In the genomic region with DNA sequence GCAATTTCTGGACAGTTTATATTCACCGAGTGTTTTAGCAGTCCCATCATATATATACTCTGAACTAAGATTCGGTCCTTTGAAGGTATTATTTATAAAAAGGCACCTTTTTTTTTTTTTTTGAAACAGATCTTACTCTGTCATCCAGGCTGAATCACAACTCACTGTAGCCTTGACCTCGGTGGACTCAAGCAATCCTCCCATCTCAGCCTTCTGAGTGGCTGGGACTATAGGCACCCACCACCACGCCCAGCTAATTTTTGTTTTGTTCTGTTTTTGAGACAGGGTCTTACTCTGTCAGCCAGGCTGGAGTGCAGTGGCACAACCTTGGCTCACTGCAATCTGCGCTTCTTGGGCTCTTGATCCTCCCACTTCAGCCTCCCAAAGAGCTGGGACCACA, we compare ENCODE assay signal across 22 cellular contexts. TPM values are rescaled to one million over a fixed set of nuclear protein-coding genes. Genes with fewer than 3 reads are reported as not detected.
DNase-seq lines count a peak whose midpoint lies in the region; ATAC-seq, FAIRE-seq and TF ChIP-seq lines count a peak whose summit lies in the region.
"Had no signal": no experiment of that assay in that cellular context is flagged by ENCODE, and none has a peak within 500 bp of the region (broad histone marks: within the 10 kb centered on the region; RNA-seq: fewer than 3 reads in every experiment).

No MANE protein-coding gene starts in this region.

- CTCF ChIA-PET in HepG2 (lab: Yijun Ruan, JAX; ENCODE audit: low intra/inter-chr PET ratio, low total read pairs), result no interaction called here

- intact Hi-C loops in HepG2 (cut with micrococcal nuclease; ENCODE audit: unreplicated experiment) (loop anchor here (10.0 kb wide), 1 partner anchor 54 kb away; a partner anchor contains a TSS), right lobe of liver (cut with DNase I) (no loop called here)

- H3K9ac ChIP-seq in HepG2 (ENCODE audit: insufficient read depth, low read depth, low read length), result no peak overlapping the region
- no peak overlapping the region for H3K9ac ChIP-seq in mesenchymal stem cell (ENCODE audit: low read length)
- no peak overlapping the region for H3K9ac ChIP-seq in trophoblast cell (ENCODE audit: low read length)
- H3K9ac ChIP-seq: BLaER1 treated with 17β-estradiol and CSF1 and Interleukin-3, amounts not matched to agents 10 nM and 100 nM had no signal

- H3K27ac ChIP-seq in HepG2 (ENCODE audit: extremely low read length, insufficient read depth, low read length), result no peak overlapping the region
- H3K27ac ChIP-seq in right lobe of liver, result no peak overlapping the region
- H3K27ac ChIP-seq in mesenchymal stem cell (ENCODE audit: low read length, poor library complexity, severe bottlenecking), result no peak overlapping the region
- no peak overlapping the region for H3K27ac ChIP-seq in trophoblast cell (ENCODE audit: low read depth, low read length)
- H3K27ac ChIP-seq: 22Rv1; A549; BLaER1 treated with 17β-estradiol and CSF1 and Interleukin-3, amounts not matched to agents 10 nM and 100 nM; C4-2B had no signal

- WGBS in HepG2 (ENCODE audit: low lambda C conversion rate), result 75% methylated on average over 5 of the region's 5 CpGs
- 94% methylated on average over 5 of the region's 5 CpGs for WGBS in right lobe of liver (ENCODE audit: insufficient coverage, low coverage, low lambda C conversion rate, missing lambda C conversion rate)
- 100% methylated on average over 2 of the region's 5 CpGs for WGBS in mesenchymal stem cell
- WGBS in trophoblast cell (ENCODE audit: extremely low coverage, insufficient coverage, insufficient read length), result no CpG with 5 or more reads among the region's 5 CpGs

- no peak overlapping the region for H3K18ac ChIP-seq in mesenchymal stem cell (ENCODE audit: low read depth in 1 of 2, low read length in 2 of 2)
- H3K18ac ChIP-seq in trophoblast cell (ENCODE audit: low read length), result no peak overlapping the region

- H3K14ac ChIP-seq in mesenchymal stem cell (ENCODE audit: low read length in 2 of 2) (no peak overlapping the region), trophoblast cell (ENCODE audit: low read length) (no peak overlapping the region)

- peaks cover 28% of the 10 kb centered on the region for H3K4me1 ChIP-seq in HepG2 (ENCODE audit: insufficient read depth, low read length)
- no peaks in the 10 kb centered on the region for H3K4me1 ChIP-seq in right lobe of liver
- peaks cover 8% of the 10 kb centered on the region for H3K4me1 ChIP-seq in mesenchymal stem cell (ENCODE audit: control insufficient read depth, insufficient read depth, low read depth, low read length)
- H3K4me1 ChIP-seq in trophoblast cell (ENCODE audit: control insufficient read depth in 1 of 2, insufficient read depth in 2 of 2, low read length in 2 of 2), result peaks cover under 1% of the 10 kb centered on the region in 2 experiments
- H3K4me1 ChIP-seq: A549 had no signal

- H3K79me1 ChIP-seq in mesenchymal stem cell (replicated peaks; ENCODE audit: low read length, poor library complexity, severe bottlenecking), result peaks cover 9% of the 10 kb centered on the region
- H3K79me1 ChIP-seq in trophoblast cell (ENCODE audit: low read length), result peaks cover 2% of the 10 kb centered on the region

- H3K4me3 ChIP-seq in HepG2 (replicated peaks in 1 of 3; ENCODE audit: insufficient read depth in 1 of 3, low read depth in 2 of 3, low read length in 3 of 3) (no peak overlapping the region), right lobe of liver (no peak overlapping the region), mesenchymal stem cell (ENCODE audit: insufficient read depth in 1 of 2, low read depth in 1 of 2, low read length in 2 of 2) (no peak overlapping the region), trophoblast cell (ENCODE audit: low read depth, low read length) (no peak overlapping the region)
- H3K4me3 ChIP-seq: A549; BLaER1 treated with 17β-estradiol and CSF1 and Interleukin-3, amounts not matched to agents 10 nM and 100 nM had no signal

- ATAC-seq in HepG2 (peak; percentile 71), right lobe of liver (no peak), HG03045 (IDR thresholded peaks at IDR 0.05; ENCODE audit: unreplicated experiment) (no peak), HG02840 (IDR thresholded peaks at IDR 0.05; ENCODE audit: low FRiP score, unreplicated experiment) (no peak)
- ATAC-seq: A549; CD8-positive, alpha-beta T cell had no signal

- H2BK5ac ChIP-seq in mesenchymal stem cell (ENCODE audit: low read depth, low read length, poor library complexity, severe bottlenecking) (no peak overlapping the region), trophoblast cell (ENCODE audit: low read depth, low read length, poor library complexity) (no peak overlapping the region)

- H4K8ac ChIP-seq in mesenchymal stem cell (ENCODE audit: low read length), result no peak overlapping the region
- H4K8ac ChIP-seq in trophoblast cell (ENCODE audit: low read depth, low read length), result peak overlapping the region; percentile 16

- no peak overlapping the region for H3K23ac ChIP-seq in mesenchymal stem cell (ENCODE audit: low read length in 2 of 2)
- no peak overlapping the region for H3K23ac ChIP-seq in trophoblast cell (ENCODE audit: low read length)

- H3K27me3 ChIP-seq in HepG2 (ENCODE audit: control insufficient read depth in 1 of 2, insufficient read depth in 2 of 2, low read length in 2 of 2), result no peaks in the 10 kb centered on the region
- H3K27me3 ChIP-seq in right lobe of liver, result no peaks in the 10 kb centered on the region
- H3K27me3 ChIP-seq in mesenchymal stem cell (ENCODE audit: control insufficient read depth in 1 of 2, insufficient read depth in 1 of 2, low read length in 2 of 2), result no peaks in the 10 kb centered on the region
- no peaks in the 10 kb centered on the region for H3K27me3 ChIP-seq in trophoblast cell (ENCODE audit: insufficient read depth, low read length)
- H3K27me3 ChIP-seq: BLaER1 treated with 17β-estradiol and CSF1 and Interleukin-3, amounts not matched to agents 10 nM and 100 nM had no signal

- no peak overlapping the region for H2BK120ac ChIP-seq in mesenchymal stem cell (ENCODE audit: low read depth, low read length)
- no peak overlapping the region for H2BK120ac ChIP-seq in trophoblast cell (ENCODE audit: insufficient read depth, low read length, poor library complexity)

- H4K91ac ChIP-seq in mesenchymal stem cell (ENCODE audit: low read length) (no peak overlapping the region), trophoblast cell (ENCODE audit: low read depth, low read length) (no peak overlapping the region)

- no TSS peak for BruUV-seq in HepG2 (replicated peaks; lab: Mats Ljungman, UMichigan)

- POLR2A ChIA-PET in HepG2 (lab: Yijun Ruan, JAX), result no interaction called here

- no peak for TF ChIP-seq EP300 in HepG2 (IDR thresholded peaks at IDR 0.05; ENCODE audit: low read depth in 2 of 2, low read length in 2 of 2)
- TF ChIP-seq EP300 in HepG2 (CRISPR knock-in tag; IDR thresholded peaks at IDR 0.05; ENCODE audit: borderline replicate concordance), result no peak

- TF ChIP-seq RAD21 in HepG2 (CRISPR knock-in tag; IDR thresholded peaks at IDR 0.05), result no peak

- peak overlapping the region; percentile 50 for H2AK5ac ChIP-seq in mesenchymal stem cell (ENCODE audit: low read length, severe bottlenecking)
- H2AK5ac ChIP-seq in trophoblast cell (ENCODE audit: low read length), result no peak overlapping the region

- H4K12ac ChIP-seq in trophoblast cell (ENCODE audit: low read depth, low read length), result no peak overlapping the region

- in situ Hi-C loops in HepG2 (cut with HindIII; ENCODE audit: extremely low pct_ligation_motif_present, low pct_unique_long_range_greater_than_20kb), result no loop called here

- no peak overlapping the region for H2AFZ ChIP-seq in HepG2 (ENCODE audit: low read length)
- H2AFZ ChIP-seq in mesenchymal stem cell (ENCODE audit: low read depth, low read length), result peak overlapping the region; percentile 14
- H2AFZ ChIP-seq in trophoblast cell (ENCODE audit: insufficient read depth, low read length, poor library complexity), result no peak overlapping the region

- H3K79me2 ChIP-seq in HepG2 (ENCODE audit: insufficient read depth, low read length), result peaks cover 4% of the 10 kb centered on the region
- H3K79me2 ChIP-seq in trophoblast cell (ENCODE audit: control insufficient read depth, insufficient read depth, low read length, poor library complexity), result no peaks in the 10 kb centered on the region

- H3K36me3 ChIP-seq in HepG2 (replicated peaks in 1 of 2; ENCODE audit: control insufficient read depth in 1 of 2, insufficient read depth in 2 of 2, low read length in 2 of 2), result peaks cover under 1 to 2% of the 10 kb centered on the region in 2 experiments; a peak in 2 of 5 replicates
- no peaks in the 10 kb centered on the region for H3K36me3 ChIP-seq in right lobe of liver
- peaks cover 6 to 21% of the 10 kb centered on the region in 2 experiments for H3K36me3 ChIP-seq in mesenchymal stem cell (ENCODE audit: control insufficient read depth in 1 of 2, insufficient read depth in 2 of 2, low read depth in 1 of 2, low read length in 2 of 2)
- H3K36me3 ChIP-seq in trophoblast cell (ENCODE audit: control insufficient read depth in 1 of 2, insufficient read depth in 2 of 2, low read length in 2 of 2), result peaks cover 0 to 1% of the 10 kb centered on the region in 2 experiments

- no peak for FAIRE-seq in HepG2 (lab: Jason Lieb, UNC)
- FAIRE-seq: A549, D721Med, G401.6, GM12891 had no signal

- H2BK15ac ChIP-seq in mesenchymal stem cell (ENCODE audit: low read depth, poor library complexity, severe bottlenecking), result no peak overlapping the region

- peak; percentile 40 for DNase-seq in HepG2 (ENCODE audit: low spot score)
- DNase-seq in right lobe of liver, result no peak
- DNase-seq in amniotic epithelial cell (ENCODE audit: low read depth), result peak; percentile 13
- DNase-seq in mesenchymal stem cell, result no peak
- no peak for DNase-seq in trophoblast cell
- no peak for DNase-seq in NOMO-1 (lab: John Stamatoyannopoulos, UW; ENCODE audit: unreplicated experiment in 2 of 2)
- DNase-seq: AML-193; Caco-2; Calu3; CD4-positive, alpha-beta T cell; CD8-positive, alpha-beta T cell; DMS79 treated with DMSO at 0.1 percent for 48 hours; GF-D8 had no signal

- no peaks in the 10 kb centered on the region for H4K20me1 ChIP-seq in HepG2 (ENCODE audit: insufficient read depth, low read length)

- H2BK12ac ChIP-seq in mesenchymal stem cell (ENCODE audit: low read length in 2 of 2), result no peak overlapping the region
- H2BK12ac ChIP-seq in trophoblast cell (ENCODE audit: low read length), result no peak overlapping the region

- H3K4ac ChIP-seq in mesenchymal stem cell (ENCODE audit: low read depth in 1 of 2, low read length in 2 of 2) (no peak overlapping the region), trophoblast cell (ENCODE audit: low read depth, low read length) (no peak overlapping the region)

- H3K9me3 ChIP-seq in HepG2 (ENCODE audit: low read length) (no peaks in the 10 kb centered on the region), right lobe of liver (no peaks in the 10 kb centered on the region), mesenchymal stem cell (ENCODE audit: control insufficient read depth, low read length) (no peaks in the 10 kb centered on the region), trophoblast cell (ENCODE audit: insufficient read depth, low read depth, low read length) (no peaks in the 10 kb centered on the region)
- H3K9me3 ChIP-seq: A549; BLaER1 treated with 17β-estradiol and CSF1 and Interleukin-3, amounts not matched to agents 10 nM and 100 nM; Caco-2 had no signal

- no peak overlapping the region for H3K4me2 ChIP-seq in HepG2 (ENCODE audit: low read depth, low read length)
- no peak overlapping the region for H3K4me2 ChIP-seq in mesenchymal stem cell (ENCODE audit: low read length, poor library complexity, severe bottlenecking)
- H3K4me2 ChIP-seq in trophoblast cell (ENCODE audit: low read length), result no peak overlapping the region
- H3K4me2 ChIP-seq: A549; BLaER1 treated with 17β-estradiol and CSF1 and Interleukin-3, amounts not matched to agents 10 nM and 100 nM had no signal

- TF ChIP-seq POLR2A in HepG2 (IDR thresholded peaks at IDR 0.05; ENCODE audit: insufficient read depth in 1 of 2, low read depth in 2 of 2, low read length in 2 of 2) (no peak), right lobe of liver (IDR thresholded peaks at IDR 0.05) (no peak)

- TF ChIP-seq CTCF in HepG2 (CRISPR knock-in tag; IDR thresholded peaks at IDR 0.05), result no peak
- TF ChIP-seq CTCF in right lobe of liver (IDR thresholded peaks at IDR 0.05), result no peak

RNA-seq across cellular contexts. Expression of a gene that starts 52.1 kb away (rescaled TPM):
- total RNA-seq in HepG2 (2016; rRNA removed; fragmentation: Illumina TruSeq; extraction: Trizol) (15.2 and 19.9 TPM in 2 replicates), right lobe of liver (10 to 100 TPM in 4 of 6 experiments, 1 to 10 TPM in 2; 8.1 to 14.3 (median 11.0) TPM)
- total RNA-seq in HepG2 (2016; cell fraction: cytosol; rRNA removed; fragmentation: Illumina TruSeq; extraction: Trizol; ENCODE audit: low read depth), result 25.9 and 26.4 TPM in 2 replicates
- total RNA-seq in HepG2 (2016; cell fraction: insoluble cytoplasmic fraction; rRNA removed; fragmentation: Illumina TruSeq; extraction: Trizol), result 12.9 and 17.5 TPM in 2 replicates
- 21.6 and 25.2 TPM in 2 replicates for total RNA-seq in HepG2 (2016; cell fraction: membrane; rRNA removed; fragmentation: Illumina TruSeq; extraction: Trizol)
- 14.3 and 17.4 TPM in 2 replicates for total RNA-seq in HepG2 (2016; cell fraction: nucleus; rRNA removed; fragmentation: Illumina TruSeq; extraction: Trizol)
- polyA plus RNA-seq in HepG2 (2011; rRNA removed), result 9.7 and 11.6 TPM in 2 replicates
- 7.2 and 8.0 TPM in 2 replicates for polyA plus RNA-seq in HepG2 (2011; cell fraction: cytosol; rRNA removed)
- polyA plus RNA-seq in HepG2 (2011; cell fraction: nucleus; rRNA removed), result 7.6 and 8.4 TPM in 2 replicates
- polyA plus RNA-seq in HepG2 (2012), result 8.0 and 8.5 TPM in 2 replicates
- polyA plus RNA-seq in HepG2 (2016; cell fraction: cytosol; fragmentation: Illumina TruSeq; extraction: Trizol; ENCODE audit: low read depth), result 2.0 and 2.3 TPM in 2 replicates
- 13.9 and 15.1 TPM in 2 replicates for polyA plus RNA-seq in HepG2 (2016; cell fraction: insoluble cytoplasmic fraction; fragmentation: Illumina TruSeq; extraction: Trizol; ENCODE audit: low read depth)
- polyA plus RNA-seq in HepG2 (2016; cell fraction: membrane; fragmentation: Illumina TruSeq; extraction: Trizol; ENCODE audit: low read depth), result 6.0 and 7.2 TPM in 2 replicates
- 19.2 and 19.5 TPM in 2 replicates for polyA plus RNA-seq in HepG2 (2016; cell fraction: nucleus; fragmentation: Illumina TruSeq; extraction: Trizol; ENCODE audit: insufficient read depth, low read depth)
- polyA minus RNA-seq in HepG2 (2011; rRNA and poly(A)+ RNA removed; ENCODE audit: low replicate concordance), result 28.3 and 39.7 TPM in 2 replicates
- polyA minus RNA-seq in HepG2 (2011; cell fraction: cytosol; rRNA and poly(A)+ RNA removed), result 13.5 and 16.3 TPM in 2 replicates
- polyA minus RNA-seq in HepG2 (2011; cell fraction: nucleus; rRNA and poly(A)+ RNA removed), result 18.5 and 23.7 TPM in 2 replicates
- 26.1 TPM for polyA plus RNA-seq in mesenchymal stem cell (2013, experiment 1 of 2)
- 22.8 TPM for polyA plus RNA-seq in mesenchymal stem cell (2013, experiment 2 of 2)
- 31.7 and 35.2 TPM in 2 replicates for polyA plus RNA-seq in trophoblast cell (2013)

Comparison
In these comparisons a context has a peak if more than half of its experiments do, and no peak if none do; other contexts are left out.
1. DNase-seq: peak in HepG2 (single experiment) and amniotic epithelial cell (single experiment); none in right lobe of liver (0 of 3), mesenchymal stem cell (single experiment), trophoblast cell (0 of 2) and NOMO-1 (0 of 2).